Comparison of ENCODE assay signal across 10 cellular contexts in the genomic region with DNA sequence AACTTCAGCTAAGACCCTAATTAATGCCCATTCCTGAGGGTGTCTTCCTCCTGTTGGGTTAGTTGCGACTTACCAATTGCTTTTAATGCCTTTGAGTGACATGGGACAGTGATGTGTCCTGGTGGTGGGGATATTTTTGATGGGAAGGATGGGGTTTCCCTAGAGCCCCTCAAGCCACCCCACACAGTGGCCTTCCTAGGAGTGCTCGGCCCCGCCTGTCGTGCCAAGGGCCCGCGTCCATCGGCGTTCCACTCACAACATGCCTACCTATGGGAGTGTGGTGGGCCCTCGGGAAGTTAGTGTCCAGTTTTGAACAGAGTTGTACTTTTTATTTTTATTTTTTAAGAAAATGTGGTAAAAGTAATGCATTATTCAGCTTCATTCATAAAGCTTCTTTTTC. TPM values are rescaled to one million over a fixed set of nuclear protein-coding genes. Genes with fewer than 3 reads are reported as not detected.
DNase-seq lines count a peak whose midpoint lies in the region; ATAC-seq and TF ChIP-seq lines count a peak whose summit lies in the region.
"Had no signal": no experiment of that assay in that cellular context is flagged by ENCODE, and none has a peak within 500 bp of the region (broad histone marks: within the 10 kb centered on the region; RNA-seq: fewer than 3 reads in every experiment).

No MANE protein-coding gene starts in this region.

- H3K23ac ChIP-seq in IMR-90 (ENCODE audit: low read depth, low read length): peak overlapping the region; percentile 85

- H3K9me3 ChIP-seq in BLaER1 (no peaks in the 10 kb centered on the region), IMR-90 (ENCODE audit: control insufficient read depth, insufficient read depth, low read length) (no peaks in the 10 kb centered on the region), adipocyte (ENCODE audit: control insufficient read depth, low read length) (no peaks in the 10 kb centered on the region), neural progenitor cell (ENCODE audit: low read depth) (no peaks in the 10 kb centered on the region), HAP-1 (no peaks in the 10 kb centered on the region)

- H3K4me2 ChIP-seq in BLaER1 (peak overlapping the region; percentile 73), IMR-90 (ENCODE audit: low read depth, low read length) (no peak overlapping the region; the same call in 1 of the 2 replicates), neural progenitor cell (no peak overlapping the region)

- peak overlapping the region; percentile 5; the same call in 1 of the 2 replicates for H2AK5ac ChIP-seq in IMR-90 (ENCODE audit: low read depth, low read length)

- H2AFZ ChIP-seq in IMR-90 (replicated peaks; ENCODE audit: low read length, poor library complexity): peak overlapping the region; percentile 88
- peak overlapping the region; percentile 94 for H2AFZ ChIP-seq in neural progenitor cell (replicated peaks)

- WGBS in IMR-90 (ENCODE audit: extremely low coverage in 2 of 2, insufficient read length in 1 of 2), 2 experiments: no CpG with 5 or more reads among the region's 9 CpGs

- H3K9ac ChIP-seq in BLaER1 (no peak overlapping the region), IMR-90 (ENCODE audit: low read depth, low read length) (no peak overlapping the region), adipocyte (ENCODE audit: low read length) (peak overlapping the region; percentile 41), neural progenitor cell (no peak overlapping the region)

- peak overlapping the region; percentile 55; the same call in 1 of the 2 replicates for H3K18ac ChIP-seq in IMR-90 (ENCODE audit: low read depth, low read length)

- DNase-seq in IMR-90: no peak
- no peak for DNase-seq in adipocyte (ENCODE audit: low read depth)
- no peak for DNase-seq in neural progenitor cell (ENCODE audit: low spot score)
- no peak for DNase-seq in head of caudate nucleus
- no peak for DNase-seq in SHP77 (lab: John Stamatoyannopoulos, UW)
- DNase-seq in KBM-7: no peak
- DNase-seq in HAP-1 (ENCODE audit: low spot score in 2 of 2): no peak

- 0 out of 2 replicates have a peak overlapping the region, but pooled peaks have one; percentile 31 for H3K56ac ChIP-seq in IMR-90 (ENCODE audit: extremely low read depth, insufficient read depth, low read length)

- peak overlapping the region; percentile 42 to 99 for H4K8ac ChIP-seq in IMR-90 (ENCODE audit: low read depth in 2 of 2, low read length in 2 of 2)

- no peaks in the 10 kb centered on the region for H3K9me3 Mint-ChIP-seq in neural progenitor cell
- H3K9me3 Mint-ChIP-seq: natural killer cell treated with Interleukin-12 subunit alpha and Interleukin-12 subunit beta and Interleukin-15 and Interleukin-18, amount 100 ng/mL, for 72 hours; type B pancreatic cell had no signal

- peaks cover 4% of the 10 kb centered on the region for H3K27me3 Mint-ChIP-seq in neural progenitor cell (ENCODE audit: insufficient read depth, low read depth)

- peak overlapping the region; percentile 81 for H2BK20ac ChIP-seq in IMR-90 (ENCODE audit: low read depth, low read length)

- H3K4me1 Mint-ChIP-seq in neural progenitor cell: peaks cover 4% of the 10 kb centered on the region

- H4K5ac ChIP-seq in IMR-90 (ENCODE audit: low read depth, low read length): peak overlapping the region; percentile 37; the same call in 1 of the 2 replicates

- H2BK5ac ChIP-seq in IMR-90 (ENCODE audit: low read depth, low read length, poor library complexity, severe bottlenecking): peak overlapping the region; percentile 41

- H3K79me1 ChIP-seq in IMR-90 (ENCODE audit: low read depth in 1 of 2, low read length in 2 of 2): no peaks in the 10 kb centered on the region

- no peak overlapping the region for H3K4me3 Mint-ChIP-seq in neural progenitor cell
- H3K4me3 Mint-ChIP-seq: natural killer cell treated with Interleukin-12 subunit alpha and Interleukin-12 subunit beta and Interleukin-15 and Interleukin-18, amount 100 ng/mL, for 72 hours; type B pancreatic cell had no signal

- no peak overlapping the region for H3K4me3 ChIP-seq in BLaER1
- no peak overlapping the region for H3K4me3 ChIP-seq in IMR-90 (ENCODE audit: insufficient read depth, low read depth, low read length)
- no peak overlapping the region for H3K4me3 ChIP-seq in adipocyte (ENCODE audit: low read length)
- H3K4me3 ChIP-seq in neural progenitor cell: no peak overlapping the region
- no peak overlapping the region for H3K4me3 ChIP-seq in HAP-1

- H4K91ac ChIP-seq in IMR-90 (ENCODE audit: insufficient read depth, low read depth, low read length): peak overlapping the region; percentile 91

- H4K20me1 ChIP-seq in BLaER1 (no peaks in the 10 kb centered on the region), IMR-90 (ENCODE audit: insufficient read depth, low read length) (no peaks in the 10 kb centered on the region), neural progenitor cell (ENCODE audit: low read depth) (no peaks in the 10 kb centered on the region)

- in situ Hi-C loops in IMR-90 (cut with MboI; ENCODE audit: low sequenced_read_pairs): loop anchor here (5.0 kb wide), 2 partner anchors 328 to 458 kb away; no protein-coding TSS in a partner anchor
- in situ Hi-C loops in KBM-7 (cut with MboI; ENCODE audit: low pct_unique_long_range_greater_than_20kb, low sequenced_read_pairs): loop anchor here (10.0 to 25.0 kb wide), 2 partner anchors 455 to 623 kb away; a partner anchor contains a TSS
- in situ Hi-C loops in HAP-1 (cut with MboI; ENCODE audit: low sequenced_read_pairs): loop anchor here (5.0 to 25.0 kb wide), 2 partner anchors 453 to 623 kb away; a partner anchor contains a TSS

- peak overlapping the region; percentile 31 for H2AK9ac ChIP-seq in IMR-90 (replicated peaks; ENCODE audit: low read depth, low read length, poor library complexity)

- TF ChIP-seq RAD21 in IMR-90 (IDR thresholded peaks at IDR 0.05; ENCODE audit: low read length): no peak

- no peaks in the 10 kb centered on the region for H3K36me3 Mint-ChIP-seq in neural progenitor cell
- H3K36me3 Mint-ChIP-seq: natural killer cell treated with Interleukin-12 subunit alpha and Interleukin-12 subunit beta and Interleukin-15 and Interleukin-18, amount 100 ng/mL, for 72 hours; type B pancreatic cell had no signal

- H3K4ac ChIP-seq in IMR-90 (ENCODE audit: low read depth, low read length): peak overlapping the region; percentile 87

- intact Hi-C loops in IMR-90 (cut with micrococcal nuclease): loop anchor here (1.0 to 5.0 kb wide), 7 partner anchors 135 to 633 kb away; no protein-coding TSS in a partner anchor
- intact Hi-C loops in head of caudate nucleus (cut with DNase I): loop anchor here (5.0 kb wide), 2 partner anchors 323 to 453 kb away; no protein-coding TSS in a partner anchor

- H3K4me1 ChIP-seq in BLaER1 (peaks cover 74% of the 10 kb centered on the region), IMR-90 (ENCODE audit: control insufficient read depth, insufficient read depth, low read length) (peaks cover 12% of the 10 kb centered on the region), adipocyte (ENCODE audit: control insufficient read depth, insufficient read depth, low read length) (peaks cover 41% of the 10 kb centered on the region), neural progenitor cell (no peaks in the 10 kb centered on the region), HAP-1 (no peaks in the 10 kb centered on the region)

- POLR2A ChIA-PET in IMR-90 (lab: Charles Lee; ENCODE audit: unreplicated experiment): no interaction called here

- H3K36me3 ChIP-seq in BLaER1 (no peaks in the 10 kb centered on the region), IMR-90 (ENCODE audit: control insufficient read depth, insufficient read depth, low read length) (no peaks in the 10 kb centered on the region), adipocyte (ENCODE audit: control insufficient read depth, insufficient read depth, low read length, severe bottlenecking) (no peaks in the 10 kb centered on the region), neural progenitor cell (no peaks in the 10 kb centered on the region), HAP-1 (replicated peaks) (no peaks in the 10 kb centered on the region)

- peak overlapping the region; percentile 77; the same call in 2 of the 3 replicates for H2BK15ac ChIP-seq in IMR-90 (ENCODE audit: low read depth, low read length)

- peaks cover 20% of the 10 kb centered on the region for H3K9me1 ChIP-seq in IMR-90 (ENCODE audit: insufficient read depth, low read length)

- H3K14ac ChIP-seq in IMR-90 (replicated peaks; ENCODE audit: low read depth, low read length): peak overlapping the region; percentile 85

- no peak for TF ChIP-seq CTCF in IMR-90 (conservative IDR thresholded peaks at IDR 0.05; ENCODE audit: low read depth, low read length)
- no peak for TF ChIP-seq CTCF in neural progenitor cell (IDR thresholded peaks at IDR 0.05)

- H3K27ac ChIP-seq in BLaER1: peak overlapping the region; percentile 10; the same call in 1 of the 2 replicates
- H3K27ac ChIP-seq in IMR-90 (ENCODE audit: insufficient read depth, low read length): no peak overlapping the region
- H3K27ac ChIP-seq in neural progenitor cell: no peak overlapping the region

- dilution Hi-C loops in IMR-90 (cut with HindIII; ENCODE audit: low sequenced_read_pairs, unreplicated experiment): loop anchor here (25.0 kb wide), 1 partner anchor 448 kb away; no protein-coding TSS in a partner anchor

- no peak for TF ChIP-seq POLR2A in IMR-90 (IDR thresholded peaks at IDR 0.05; ENCODE audit: low read depth, low read length)

- H3F3A ChIP-seq in neural progenitor cell (ENCODE audit: low read depth): no peaks in the 10 kb centered on the region

- CTCF ChIA-PET in IMR-90 (lab: Yijun Ruan, JAX): interaction anchor here (0.6 to 6.5 kb wide), 14 partner anchors 17 to 612 kb away, joined by 3 to 63 read pairs (median 4); no protein-coding TSS in a partner anchor

- peak overlapping the region; percentile 97 for H2BK120ac ChIP-seq in IMR-90 (ENCODE audit: low read depth, low read length)

- no peak overlapping the region for H3K27ac Mint-ChIP-seq in neural progenitor cell
- H3K27ac Mint-ChIP-seq: natural killer cell treated with Interleukin-12 subunit alpha and Interleukin-12 subunit beta and Interleukin-15 and Interleukin-18, amount 100 ng/mL, for 72 hours had no signal

- H3K27me3 ChIP-seq in BLaER1 (no peaks in the 10 kb centered on the region), IMR-90 (ENCODE audit: control insufficient read depth, insufficient read depth, low read length) (no peaks in the 10 kb centered on the region), adipocyte (replicated peaks; ENCODE audit: control insufficient read depth, insufficient read depth, low read length) (no peaks in the 10 kb centered on the region), neural progenitor cell (no peaks in the 10 kb centered on the region), HAP-1 (ENCODE audit: low read depth) (no peaks in the 10 kb centered on the region)

- H3K79me2 ChIP-seq in neural progenitor cell (ENCODE audit: low read depth): no peaks in the 10 kb centered on the region

- no peak for ATAC-seq in IMR-90 (ENCODE audit: low read depth)

- BruUV-seq in IMR-90 (replicated peaks; lab: Mats Ljungman, UMichigan): no TSS peak

TF ChIP-seq in IMR-90, 13 proteins besides CTCF, POLR2A, EP300 and RAD21:
- no peak for TF ChIP-seq BHLHE40 (IDR thresholded peaks at IDR 0.05; ENCODE audit: low read depth, low read length)

RNA-seq across cellular contexts. Expression of a gene that starts 50.1 kb away (rescaled TPM):
- total RNA-seq in IMR-90 (2012; rRNA removed) (0.18 and 0.83 TPM in 2 replicates), neural progenitor cell (ENCODE audit: low replicate concordance) (19.0 and 19.7 TPM in 2 replicates)
- 0.17 and 0.60 TPM in 2 replicates for polyA plus RNA-seq in IMR-90 (2012; rRNA removed)
- 0.12 and 0.16 TPM in 2 replicates for polyA plus RNA-seq in IMR-90 (2012; cell fraction: cytosol; rRNA removed)
- 0.31 TPM in 1 of 2 replicates, not detected in the other for polyA plus RNA-seq in IMR-90 (2012; cell fraction: nucleus; rRNA removed; ENCODE audit: low replicate concordance)

Comparison
In these comparisons a context has a peak if more than half of its experiments do, and no peak if none do; other contexts are left out.
1. RNA of a gene that starts 50.1 kb away (total RNA-seq): 19.0 to 19.7 TPM in neural progenitor cell; 0.18 to 0.83 TPM in IMR-90; every median in the first group is over 10 times any median in the second.